Comparison of ENCODE assay signal across 24 cellular contexts in the genomic region with DNA sequence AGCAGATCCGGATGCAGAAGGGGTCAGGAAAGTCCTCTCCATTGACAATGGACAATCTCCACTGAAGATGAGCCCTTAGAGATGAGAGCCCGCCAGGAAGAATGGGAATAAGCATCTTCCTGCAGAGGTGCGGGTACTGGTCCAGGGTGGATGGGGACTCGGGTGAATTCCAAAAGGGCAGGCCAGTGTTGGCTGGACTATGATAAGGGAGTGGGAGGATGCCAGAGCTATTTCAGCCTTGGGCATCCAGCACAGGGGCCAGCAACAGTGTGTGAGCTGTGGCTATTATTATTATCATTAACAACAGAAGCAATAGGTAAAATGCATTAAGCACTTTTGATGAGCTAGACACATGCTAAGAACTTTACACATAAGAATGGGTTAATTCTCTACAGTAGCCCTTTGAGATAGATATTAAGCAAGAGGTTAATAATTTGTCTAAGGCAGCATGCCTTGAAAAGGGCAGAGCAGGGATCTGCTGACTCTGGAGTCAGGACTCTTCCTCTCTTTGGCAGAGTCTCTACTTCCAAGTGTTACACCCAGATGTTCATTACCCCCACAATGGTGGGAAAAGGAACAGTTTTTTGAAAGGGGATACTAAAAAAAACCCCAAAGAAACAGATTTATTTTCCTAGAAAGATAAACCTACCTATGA.
"Had no signal": no experiment of that assay in that cellular context is flagged by ENCODE, and none has a peak within 500 bp of the region (broad histone marks: within the 10 kb centered on the region; RNA-seq: fewer than 3 reads in every experiment).

No MANE protein-coding gene starts in this region.

- H3K4me3 ChIP-seq: K562 had no signal

- H3K9me3 Mint-ChIP-seq: activated naive CD4-positive, alpha-beta T cell treated with anti-CD3 and anti-CD28 coated beads, Interleukin-2, amount 50 U/mL, for 24 hours; T-helper 1 cell treated with Interleukin-12 subunit alpha and Interleukin-12 subunit beta and Interleukin-4 antibody, amounts not matched to agents 30 μg/mL and 1 μg/mL, for 36 hours; WTC11 had no signal

- ATAC-seq: activated CD8-positive, alpha-beta T cell treated with anti-CD3 and anti-CD28 coated beads, Interleukin-2, amount 10 ng/mL, durations not matched to agents 7 days and 5 days; K562; Panc1; WTC11 had no signal

- H3K36me3 Mint-ChIP-seq: activated naive CD4-positive, alpha-beta T cell treated with anti-CD3 and anti-CD28 coated beads, Interleukin-2, amount 50 U/mL, for 24 hours; WTC11 had no signal

- H3K27ac Mint-ChIP-seq: activated CD8-positive, alpha-beta T cell treated with anti-CD3 and anti-CD28 coated beads, Interleukin-2, amount 10 ng/mL, durations not matched to agents 7 days and 5 days; activated naive CD4-positive, alpha-beta T cell treated with anti-CD3 and anti-CD28 coated beads, Interleukin-2, amount 50 U/mL, for 24 hours; T-helper 1 cell treated with Interleukin-12 subunit alpha and Interleukin-12 subunit beta and Interleukin-4 antibody, amounts not matched to agents 30 μg/mL and 1 μg/mL, for 36 hours; WTC11 had no signal

- H3K4me1 Mint-ChIP-seq: activated naive CD4-positive, alpha-beta T cell treated with anti-CD3 and anti-CD28 coated beads, Interleukin-2, amount 50 U/mL, for 24 hours; WTC11 had no signal

- DNase-seq: activated CD4-positive, alpha-beta T cell treated with anti-CD3 and anti-CD28 coated beads for 48 hours; activated CD4-positive, alpha-beta T cell treated with anti-CD3 and anti-CD28 coated beads, Interleukin-2, amount 50 U/mL, for 4 hours; activated CD4-positive, CD25-positive, alpha-beta regulatory T cell treated with anti-CD3 and anti-CD28 coated beads, Interleukin-2, amount 50 U/mL, for 72 hours; activated CD8-positive, alpha-beta memory T cell treated with anti-CD3 and anti-CD28 coated beads, Interleukin-2, amount 50 U/mL, for 48 hours; activated CD8-positive, alpha-beta T cell treated with anti-CD3 and anti-CD28 coated beads, Interleukin-2, amount 10 ng/mL, durations not matched to agents 7 days and 5 days; activated T-cell treated with anti-CD3 and anti-CD28 coated beads, Interleukin-2, amount 50 U/mL, for 1 hour; aorta; Karpas-422; MM.1S; NCI-H1105 treated with DMSO at 0.1 percent for 48 hours; NCI-H1436 treated with DMSO at 0.1 percent for 48 hours; NCI-H187; NCI-H2081; NCI-H510A treated with DMSO at 0.1 percent for 48 hours; NCI-H69; NK-92 treated with Interleukin-12 subunit alpha and Interleukin-12 subunit beta, amount 100 ng/mL, for 24 hours; OCI-M1; RPMI8226; SHP77 treated with DMSO at 0.1 percent for 48 hours had no signal

- H3K4me3 Mint-ChIP-seq: activated CD8-positive, alpha-beta T cell treated with anti-CD3 and anti-CD28 coated beads, Interleukin-2, amount 10 ng/mL, durations not matched to agents 7 days and 5 days; activated naive CD4-positive, alpha-beta T cell treated with anti-CD3 and anti-CD28 coated beads, Interleukin-2, amount 50 U/mL, for 24 hours; T-helper 1 cell treated with Interleukin-12 subunit alpha and Interleukin-12 subunit beta and Interleukin-4 antibody, amounts not matched to agents 30 μg/mL and 1 μg/mL, for 36 hours; WTC11 had no signal
